In the genomic region with DNA sequence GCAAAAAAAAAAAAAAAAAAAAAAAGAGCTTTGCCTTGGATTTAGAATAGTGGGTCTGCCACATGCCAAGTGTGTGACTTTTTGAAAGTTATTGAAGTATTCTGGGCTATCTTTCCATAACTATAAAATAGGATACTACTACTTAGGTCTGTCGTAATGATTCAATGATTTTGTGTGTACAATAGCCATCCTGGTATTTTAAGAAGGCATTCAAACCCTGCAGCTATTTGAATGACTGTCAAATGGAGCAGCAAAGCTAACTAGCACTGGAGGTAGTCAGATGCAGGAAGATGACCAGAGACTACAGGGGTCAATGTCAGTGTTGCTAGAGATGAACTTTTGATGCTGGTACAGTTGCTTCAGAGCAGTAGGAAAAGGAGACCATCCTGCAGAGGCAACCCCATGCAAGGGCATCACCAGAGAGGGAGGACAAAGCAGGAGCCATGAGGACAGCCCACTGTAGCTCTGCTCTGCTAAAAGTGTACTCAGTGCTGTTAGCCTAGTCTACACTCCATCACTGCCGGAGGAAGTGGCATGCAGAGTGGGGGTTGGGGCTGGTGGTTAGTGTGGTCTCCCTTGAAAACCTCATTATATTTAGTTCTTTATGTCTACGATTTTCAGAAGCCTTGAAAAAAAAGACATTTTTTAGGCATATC, we compare ENCODE assay signal across 1 cellular context.
TF ChIP-seq lines count a peak whose summit lies in the region.

No MANE protein-coding gene starts in this region.

TF ChIP-seq in A549, 52 proteins besides CTCF, POLR2A, EP300 and RAD21 (continued from another document):
- TF ChIP-seq MYC (IDR thresholded peaks at IDR 0.05; ENCODE audit: borderline replicate concordance, low read length) (no peak), HES2 (IDR thresholded peaks at IDR 0.05) (no peak), NR3C1 (IDR thresholded peaks at IDR 0.05) (no peak), BHLHE40 (IDR thresholded peaks at IDR 0.05; ENCODE audit: low read depth, low read length) (no peak), FOSB (CRISPR knock-in tag; IDR thresholded peaks at IDR 0.05) (no peak), PHF8 (IDR thresholded peaks at IDR 0.05; ENCODE audit: borderline replicate concordance, low read depth) (no peak), MAZ (IDR thresholded peaks at IDR 0.05; ENCODE audit: borderline replicate concordance, low read depth, low read length) (no peak), RARB (CRISPR knock-in tag; IDR thresholded peaks at IDR 0.05) (no peak), JUNB (IDR thresholded peaks at IDR 0.05) (no peak)
- TF ChIP-seq, protein P1, sequence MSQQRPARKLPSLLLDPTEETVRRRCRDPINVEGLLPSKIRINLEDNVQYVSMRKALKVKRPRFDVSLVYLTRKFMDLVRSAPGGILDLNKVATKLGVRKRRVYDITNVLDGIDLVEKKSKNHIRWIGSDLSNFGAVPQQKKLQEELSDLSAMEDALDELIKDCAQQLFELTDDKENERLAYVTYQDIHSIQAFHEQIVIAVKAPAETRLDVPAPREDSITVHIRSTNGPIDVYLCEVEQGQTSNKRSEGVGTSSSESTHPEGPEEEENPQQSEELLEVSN (IDR thresholded peaks at IDR 0.05; ENCODE audit: borderline replicate concordance, low read depth) = no peak
TF ChIP-seq in A549: peak in this region for 0.
